ENCODE assay signal across 10 cellular contexts in the genomic region with DNA sequence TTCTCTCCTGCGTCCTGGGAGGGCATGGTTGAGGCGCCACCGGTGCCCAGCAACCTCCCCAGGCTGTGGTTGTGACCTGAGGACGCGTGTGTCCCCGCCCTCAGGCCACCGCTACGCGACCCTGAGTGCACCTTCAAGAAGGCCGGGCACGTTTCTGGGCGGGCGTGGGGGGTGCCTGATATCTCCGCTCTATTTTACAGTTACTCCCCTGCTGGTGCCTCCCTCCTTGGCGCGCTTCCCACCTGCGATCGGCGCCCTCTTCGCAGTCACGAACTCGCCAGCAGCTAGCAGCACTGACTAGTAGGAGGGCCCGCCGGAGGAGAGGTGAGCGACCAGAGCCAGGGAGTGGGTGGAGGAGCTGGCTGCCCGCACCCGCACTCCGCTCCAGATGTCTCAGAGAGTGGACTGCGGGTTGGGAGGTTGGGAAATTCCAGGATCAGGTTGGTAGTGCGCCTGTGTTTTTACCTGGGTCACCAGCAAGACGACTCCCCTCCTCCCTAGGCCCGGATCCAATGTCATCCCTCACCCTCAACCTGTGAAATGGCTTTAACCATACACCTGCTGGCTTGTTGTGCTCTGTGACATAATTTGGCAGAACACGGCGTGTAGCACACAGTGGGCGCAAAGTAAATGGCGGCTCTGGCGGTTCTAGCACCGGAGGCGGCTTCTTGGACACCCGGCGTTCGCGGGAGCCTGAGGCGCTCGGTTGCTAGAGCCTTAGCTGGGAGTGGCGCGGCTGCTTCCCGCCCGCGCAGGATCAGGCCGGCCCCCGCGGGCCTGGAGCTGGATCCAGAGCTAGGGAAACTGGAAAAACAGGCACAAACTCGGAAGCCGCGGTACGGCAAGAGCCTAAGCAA. TPM values are rescaled to one million over a fixed set of nuclear protein-coding genes. Genes with fewer than 3 reads are reported as not detected.
DNase-seq lines count a peak whose midpoint lies in the region; ATAC-seq, FAIRE-seq and TF ChIP-seq lines count a peak whose summit lies in the region.
"Had no signal": no experiment of that assay in that cellular context is flagged by ENCODE, and none has a peak within 500 bp of the region (broad histone marks: within the 10 kb centered on the region; RNA-seq: fewer than 3 reads in every experiment).

No MANE protein-coding gene starts in this region.

- H3K4me2 ChIP-seq in HepG2 (ENCODE audit: low read depth, low read length) = no peak overlapping the region

- H3K27me3 ChIP-seq in HepG2 (ENCODE audit: control insufficient read depth in 1 of 2, insufficient read depth in 2 of 2, low read length in 2 of 2) = peaks cover 6 to 68% of the 10 kb centered on the region in 2 experiments
- peaks cover 88% of the 10 kb centered on the region for H3K27me3 ChIP-seq in suprapubic skin

- H3K4me3 Mint-ChIP-seq in T-cell (peak overlapping the region; percentile 62 to 78 (median 77)), chondrocyte (ENCODE audit: unreplicated experiment) (peak overlapping the region; percentile 16)
- H3K4me3 Mint-ChIP-seq: activated CD4-positive, alpha-beta T cell treated with anti-CD3 and anti-CD28 coated beads, Interleukin-2, amount 10 ng/mL, durations not matched to agents 24 days and 14 days had no signal

- intact Hi-C loops in HepG2 (cut with micrococcal nuclease; ENCODE audit: unreplicated experiment) = no loop called here

- H3K27ac ChIP-seq in HepG2 (ENCODE audit: extremely low read length, insufficient read depth, low read length) (no peak overlapping the region), suprapubic skin (no peak overlapping the region)

- in situ Hi-C loops in HepG2 (cut with HindIII; ENCODE audit: extremely low pct_ligation_motif_present, low pct_unique_long_range_greater_than_20kb) = no loop called here

- no peaks in the 10 kb centered on the region for H3K36me3 Mint-ChIP-seq in T-cell
- H3K36me3 Mint-ChIP-seq in chondrocyte (ENCODE audit: low read depth) = no peaks in the 10 kb centered on the region

- no peak for FAIRE-seq in HepG2 (lab: Jason Lieb, UNC)
- FAIRE-seq: GM12892 had no signal

- TF ChIP-seq RAD21 in HepG2 (CRISPR knock-in tag; IDR thresholded peaks at IDR 0.05) = no peak

- H3K36me3 ChIP-seq in HepG2 (replicated peaks in 1 of 2; ENCODE audit: control insufficient read depth in 1 of 2, insufficient read depth in 2 of 2, low read length in 2 of 2) (no peaks in the 10 kb centered on the region), suprapubic skin (no peaks in the 10 kb centered on the region)

- no peaks in the 10 kb centered on the region for H3K79me2 ChIP-seq in HepG2 (ENCODE audit: insufficient read depth, low read length)

- ATAC-seq in T-cell (replicated peaks in 1 of 4) = peak; percentile 27 to 55 (median 46)
- no peak; the same call in 2 of the 3 replicates for ATAC-seq in HepG2
- no peak for ATAC-seq in HG03354 (IDR thresholded peaks at IDR 0.05; ENCODE audit: poor library complexity, severe bottlenecking, unreplicated experiment)

- H3K27ac Mint-ChIP-seq in T-cell (peak overlapping the region in 1 of 2 donors; percentile 52), chondrocyte (ENCODE audit: unreplicated experiment) (no peak overlapping the region)
- H3K27ac Mint-ChIP-seq: activated CD4-positive, alpha-beta T cell treated with anti-CD3 and anti-CD28 coated beads, Interleukin-2, amount 10 ng/mL, durations not matched to agents 24 days and 14 days had no signal

- TF ChIP-seq POLR2A in HepG2 (IDR thresholded peaks at IDR 0.05; ENCODE audit: insufficient read depth in 1 of 2, low read depth in 2 of 2, low read length in 2 of 2) (no peak), suprapubic skin (IDR thresholded peaks at IDR 0.05) (no peak)

- CTCF ChIA-PET in T-cell (lab: Charles Lee) (no interaction called here), HepG2 (lab: Yijun Ruan, JAX; ENCODE audit: low intra/inter-chr PET ratio, low total read pairs) (no interaction called here)

- H3K9me3 ChIP-seq in HepG2 (ENCODE audit: low read length) = no peaks in the 10 kb centered on the region
- no peaks in the 10 kb centered on the region for H3K9me3 ChIP-seq in suprapubic skin

- POLR2A ChIA-PET in T-cell (lab: Charles Lee) (no interaction called here), HepG2 (lab: Yijun Ruan, JAX) (no interaction called here)

- 31% methylated on average over 36 of the region's 57 CpGs for WGBS in HepG2 (ENCODE audit: low lambda C conversion rate)
- 16% methylated on average over 33 of the region's 57 CpGs for WGBS in suprapubic skin

- no peak overlapping the region for H3K9ac ChIP-seq in HepG2 (ENCODE audit: insufficient read depth, low read depth, low read length)

- H3K4me1 ChIP-seq in HepG2 (ENCODE audit: insufficient read depth, low read length) (no peaks in the 10 kb centered on the region), suprapubic skin (peaks cover 31% of the 10 kb centered on the region)

- peak in 4 of 34 experiments; percentile 8 to 39 (median 20) for DNase-seq in T-cell
- no peak for DNase-seq in chondrocyte (ENCODE audit: low spot score)
- DNase-seq in HepG2 (ENCODE audit: low spot score) = no peak
- no peak for DNase-seq in suprapubic skin (ENCODE audit: low spot score in 2 of 2)
- DNase-seq in putamen (ENCODE audit: low spot score) = no peak
- no peak for DNase-seq in NCI-H1436 (lab: John Stamatoyannopoulos, UW)
- DNase-seq: activated CD4-positive, alpha-beta T cell treated with anti-CD3 and anti-CD28 coated beads, Interleukin-2, amount 10 ng/mL, durations not matched to agents 24 days and 14 days; NCI-H146 had no signal

- H3K27me3 Mint-ChIP-seq in T-cell (peaks cover 65 to 88% of the 10 kb centered on the region in 2 donors), chondrocyte (ENCODE audit: low read depth) (peaks cover 77% of the 10 kb centered on the region)

- no peak for TF ChIP-seq CTCF in chondrocyte (IDR thresholded peaks at IDR 0.05)
- no peak for TF ChIP-seq CTCF in HepG2 (CRISPR knock-in tag; IDR thresholded peaks at IDR 0.05)
- TF ChIP-seq CTCF in suprapubic skin (IDR thresholded peaks at IDR 0.05) = no peak

- H3K4me3 ChIP-seq in HepG2 (replicated peaks in 1 of 3; ENCODE audit: insufficient read depth in 1 of 3, low read depth in 2 of 3, low read length in 3 of 3) (no peak overlapping the region), suprapubic skin (peak overlapping the region; percentile 44)

- H3K9me3 Mint-ChIP-seq in T-cell (no peaks in the 10 kb centered on the region), chondrocyte (ENCODE audit: low read depth) (no peaks in the 10 kb centered on the region)
- H3K9me3 Mint-ChIP-seq: activated CD4-positive, alpha-beta T cell treated with anti-CD3 and anti-CD28 coated beads, Interleukin-2, amount 10 ng/mL, durations not matched to agents 24 days and 14 days had no signal

- H3K4me1 Mint-ChIP-seq in T-cell = peaks cover 0 to 10% (median 7%) of the 10 kb centered on the region in 3 donors
- peaks cover under 1% of the 10 kb centered on the region for H3K4me1 Mint-ChIP-seq in chondrocyte (ENCODE audit: low read depth)
- H3K4me1 Mint-ChIP-seq: activated CD4-positive, alpha-beta T cell treated with anti-CD3 and anti-CD28 coated beads, Interleukin-2, amount 10 ng/mL, durations not matched to agents 24 days and 14 days had no signal

- no TSS peak for BruUV-seq in HepG2 (replicated peaks; lab: Mats Ljungman, UMichigan)

- no peak overlapping the region for H2AFZ ChIP-seq in HepG2 (ENCODE audit: low read length)

- TF ChIP-seq EP300 in HepG2 (IDR thresholded peaks at IDR 0.05; ENCODE audit: low read depth in 2 of 2, low read length in 2 of 2) (no peak), HepG2 (CRISPR knock-in tag; IDR thresholded peaks at IDR 0.05; ENCODE audit: borderline replicate concordance) (no peak), suprapubic skin (IDR thresholded peaks at IDR 0.05) (no peak)

- H4K20me1 ChIP-seq in HepG2 (ENCODE audit: insufficient read depth, low read length) = no peaks in the 10 kb centered on the region

TF ChIP-seq in HepG2, 621 proteins besides CTCF, POLR2A, EP300 and RAD21 (continues in another document):
- peak; percentile 80; the same call in 1 of the 2 replicates for TF ChIP-seq EZH2 (conservative IDR thresholded peaks at IDR 0.05; ENCODE audit: low read depth, low read length)
- no peak for TF ChIP-seq ZNF501 (CRISPR knock-in tag; IDR thresholded peaks at IDR 0.05)
- no peak for TF ChIP-seq FOXA3 (CRISPR knock-in tag; IDR thresholded peaks at IDR 0.05)
- no peak for TF ChIP-seq FOXK1 (CRISPR knock-in tag; IDR thresholded peaks at IDR 0.05; ENCODE audit: borderline replicate concordance, low read depth)
- TF ChIP-seq IRF2 (CRISPR knock-in tag; IDR thresholded peaks at IDR 0.05) = no peak
- TF ChIP-seq CBX2 (IDR thresholded peaks at IDR 0.05; ENCODE audit: low read depth, low read length) = no peak
- no peak for TF ChIP-seq CBX2 (CRISPR knock-in tag; IDR thresholded peaks at IDR 0.05; ENCODE audit: low read depth)
- no peak for TF ChIP-seq ZNF549 (CRISPR knock-in tag; IDR thresholded peaks at IDR 0.05)
- no peak for TF ChIP-seq GPN1 (CRISPR knock-in tag; IDR thresholded peaks at IDR 0.05; ENCODE audit: borderline replicate concordance)

RNA-seq across cellular contexts. Expression of gene POLG, which starts 43.4 kb away (rescaled TPM):
- 100 to 1,000 TPM; 136 to 171 (median 165) TPM for total RNA-seq in T-cell
- total RNA-seq in chondrocyte = 49.7 to 54.2 TPM (median 52.1 TPM) in 3 replicates
- 19.1 and 35.5 TPM in 2 replicates for total RNA-seq in HepG2 (2016; rRNA removed; fragmentation: Illumina TruSeq; extraction: Trizol)
- total RNA-seq in HepG2 (2016; cell fraction: cytosol; rRNA removed; fragmentation: Illumina TruSeq; extraction: Trizol; ENCODE audit: low read depth) = 6.9 and 8.0 TPM in 2 replicates
- total RNA-seq in HepG2 (2016; cell fraction: insoluble cytoplasmic fraction; rRNA removed; fragmentation: Illumina TruSeq; extraction: Trizol) = 16.0 and 36.6 TPM in 2 replicates
- 11.4 and 21.6 TPM in 2 replicates for total RNA-seq in HepG2 (2016; cell fraction: membrane; rRNA removed; fragmentation: Illumina TruSeq; extraction: Trizol)
- 38.6 and 60.2 TPM in 2 replicates for total RNA-seq in HepG2 (2016; cell fraction: nucleus; rRNA removed; fragmentation: Illumina TruSeq; extraction: Trizol)
- 25.7 and 26.6 TPM in 2 replicates for polyA plus RNA-seq in HepG2 (2011; rRNA removed)
- 13.7 and 15.2 TPM in 2 replicates for polyA plus RNA-seq in HepG2 (2011; cell fraction: cytosol; rRNA removed)
- 142 and 145 TPM in 2 replicates for polyA plus RNA-seq in HepG2 (2011; cell fraction: nucleus; rRNA removed)
- polyA plus RNA-seq in HepG2 (2012) = 28.3 and 36.3 TPM in 2 replicates
- 3.7 and 4.1 TPM in 2 replicates for polyA plus RNA-seq in HepG2 (2016; cell fraction: cytosol; fragmentation: Illumina TruSeq; extraction: Trizol; ENCODE audit: low read depth)
- polyA plus RNA-seq in HepG2 (2016; cell fraction: insoluble cytoplasmic fraction; fragmentation: Illumina TruSeq; extraction: Trizol; ENCODE audit: low read depth) = 16.4 and 17.4 TPM in 2 replicates
- polyA plus RNA-seq in HepG2 (2016; cell fraction: membrane; fragmentation: Illumina TruSeq; extraction: Trizol; ENCODE audit: low read depth) = 6.7 and 7.3 TPM in 2 replicates
- polyA plus RNA-seq in HepG2 (2016; cell fraction: nucleus; fragmentation: Illumina TruSeq; extraction: Trizol; ENCODE audit: insufficient read depth, low read depth) = 82.0 and 91.8 TPM in 2 replicates
- 52.1 and 71.8 TPM in 2 replicates for polyA minus RNA-seq in HepG2 (2011; rRNA and poly(A)+ RNA removed; ENCODE audit: low replicate concordance)
- polyA minus RNA-seq in HepG2 (2011; cell fraction: cytosol; rRNA and poly(A)+ RNA removed) = 13.2 and 24.3 TPM in 2 replicates
- 84.7 and 98.0 TPM in 2 replicates for polyA minus RNA-seq in HepG2 (2011; cell fraction: nucleus; rRNA and poly(A)+ RNA removed)
- total RNA-seq in suprapubic skin = 100 to 1,000 TPM in 2 of 4 donors, 10 to 100 TPM in 2; 78.7 to 131 (median 94.6) TPM

Comparison
In these comparisons a context has a peak if more than half of its experiments do, and no peak if none do; other contexts are left out.
1. ATAC-seq: peak in T-cell (4 of 4); none in HepG2 (single experiment) and HG03354 (single experiment).